Comparison of ENCODE assay signal across 12 cellular contexts in genomic region chr4:145808848-145809512, GRCh38.
DNase-seq lines count a peak whose midpoint lies in the region; ATAC-seq, FAIRE-seq and TF ChIP-seq lines count a peak whose summit lies in the region.
"Had no signal": no experiment of that assay in that cellular context is flagged by ENCODE, and none has a peak within 500 bp of the region (broad histone marks: within the 10 kb centered on the region; RNA-seq: fewer than 3 reads in every experiment).

No MANE protein-coding gene starts in this region.

- peaks cover 74% of the 10 kb centered on the region for H3K36me3 Mint-ChIP-seq in stimulated activated naive CD8-positive, alpha-beta T cell treated with anti-CD3 and anti-CD28 coated beads, Interleukin-15, Interleukin-2, amounts not matched to agents 100 ng/mL and 50 ng/mL, for 24 hours (ENCODE audit: low read depth)
- peaks cover 24% of the 10 kb centered on the region for H3K36me3 Mint-ChIP-seq in astrocyte (ENCODE audit: low read depth, unreplicated experiment)

- H3K4me3 ChIP-seq in astrocyte (ENCODE audit: insufficient read depth, low read depth, low read length) = no peak overlapping the region
- H3K4me3 ChIP-seq in lower leg skin (ENCODE audit: low read depth, poor library complexity, severe bottlenecking) = no peak overlapping the region

- peaks cover 43% of the 10 kb centered on the region for H3K4me1 ChIP-seq in astrocyte (ENCODE audit: insufficient read depth, low read length)

- TF ChIP-seq POLR2A in lower leg skin (IDR thresholded peaks at IDR 0.05) = no peak

- no peaks in the 10 kb centered on the region for H3K79me2 ChIP-seq in astrocyte (ENCODE audit: insufficient read depth, low read length)

- H3K27ac Mint-ChIP-seq in stimulated activated naive CD8-positive, alpha-beta T cell treated with anti-CD3 and anti-CD28 coated beads, Interleukin-15, Interleukin-2, amounts not matched to agents 100 ng/mL and 50 ng/mL, for 24 hours = peak overlapping the region; percentile 98
- peak overlapping the region; percentile 95 for H3K27ac Mint-ChIP-seq in astrocyte (ENCODE audit: unreplicated experiment)
- H3K27ac Mint-ChIP-seq: CD4-positive, alpha-beta T cell had no signal

- peak overlapping the region; percentile 37 for H3K4me3 Mint-ChIP-seq in stimulated activated naive CD8-positive, alpha-beta T cell treated with anti-CD3 and anti-CD28 coated beads, Interleukin-15, Interleukin-2, amounts not matched to agents 100 ng/mL and 50 ng/mL, for 24 hours
- H3K4me3 Mint-ChIP-seq in astrocyte (ENCODE audit: unreplicated experiment) = no peak overlapping the region
- H3K4me3 Mint-ChIP-seq: CD4-positive, alpha-beta T cell had no signal

- no peak for FAIRE-seq in astrocyte (lab: Jason Lieb, UNC)

- intact Hi-C loops in lower leg skin (cut with DNase I; ENCODE audit: low total_unique reads) = no loop called here

- DNase-seq in stimulated activated naive CD8-positive, alpha-beta T cell treated with anti-CD3 and anti-CD28 coated beads, Interleukin-15, Interleukin-2, amounts not matched to agents 100 U/mL and 50 U/mL, for 24 hours = no peak
- DNase-seq in astrocyte (ENCODE audit: low read depth) = no peak
- no peak for DNase-seq in lower leg skin (ENCODE audit: low spot score in 2 of 2)
- no peak for DNase-seq in epidermal melanocyte (ENCODE audit: insufficient read length, low spot score)
- DNase-seq in AG08395 (ENCODE audit: low spot score) = no peak
- DNase-seq: activated effector memory CD4-positive, alpha-beta T cell treated with Interleukin-2 at 50 U/mL for 16 hours; CD4-positive, alpha-beta T cell; NCI-H187 treated with DMSO at 0.1 percent for 48 hours had no signal

- no peaks in the 10 kb centered on the region for H3K27me3 ChIP-seq in astrocyte (ENCODE audit: insufficient read depth, low read length)

- H3K36me3 ChIP-seq in astrocyte (ENCODE audit: insufficient read depth, low read length) = no peaks in the 10 kb centered on the region

- 81 to 83% methylated on average over 3 of the region's 3 CpGs for WGBS in lower leg skin, 2 donors

- peak overlapping the region; percentile 57 for H3K9ac ChIP-seq in astrocyte (ENCODE audit: low read length)

- H3K27ac ChIP-seq in astrocyte (ENCODE audit: low read depth, low read length) = peak overlapping the region; percentile 94

- H4K20me1 ChIP-seq in astrocyte (ENCODE audit: insufficient read depth, low read length) = no peaks in the 10 kb centered on the region

- TF ChIP-seq CTCF in astrocyte (IDR thresholded peaks at IDR 0.05; ENCODE audit: insufficient read depth, low read depth, low read length) (no peak), lower leg skin (IDR thresholded peaks at IDR 0.05) (no peak)

- H3K4me1 Mint-ChIP-seq in stimulated activated naive CD8-positive, alpha-beta T cell treated with anti-CD3 and anti-CD28 coated beads, Interleukin-15, Interleukin-2, amounts not matched to agents 100 ng/mL and 50 ng/mL, for 24 hours (ENCODE audit: low read depth) = peaks cover 70% of the 10 kb centered on the region
- H3K4me1 Mint-ChIP-seq in astrocyte (ENCODE audit: low read depth, unreplicated experiment) = peaks cover 48% of the 10 kb centered on the region

- H3K27me3 Mint-ChIP-seq in stimulated activated naive CD8-positive, alpha-beta T cell treated with anti-CD3 and anti-CD28 coated beads, Interleukin-15, Interleukin-2, amounts not matched to agents 100 ng/mL and 50 ng/mL, for 24 hours = no peaks in the 10 kb centered on the region
- no peaks in the 10 kb centered on the region for H3K27me3 Mint-ChIP-seq in astrocyte (ENCODE audit: low read depth, unreplicated experiment)
- H3K27me3 Mint-ChIP-seq: CD4-positive, alpha-beta T cell had no signal

- H3K9me3 Mint-ChIP-seq in stimulated activated naive CD8-positive, alpha-beta T cell treated with anti-CD3 and anti-CD28 coated beads, Interleukin-15, Interleukin-2, amounts not matched to agents 100 ng/mL and 50 ng/mL, for 24 hours = peaks cover 6% of the 10 kb centered on the region
- H3K9me3 Mint-ChIP-seq in astrocyte (ENCODE audit: unreplicated experiment) = peaks cover 8% of the 10 kb centered on the region

- no peak for ATAC-seq in stimulated activated naive CD8-positive, alpha-beta T cell treated with anti-CD3 and anti-CD28 coated beads, Interleukin-15, Interleukin-2, amounts not matched to agents 100 U/mL and 50 U/mL, for 24 hours
- ATAC-seq in HG03354 (IDR thresholded peaks at IDR 0.05; ENCODE audit: poor library complexity, severe bottlenecking, unreplicated experiment) = peak; percentile 36
- no peak for ATAC-seq in HG03139 (IDR thresholded peaks at IDR 0.05; ENCODE audit: unreplicated experiment)
- ATAC-seq: left lobe of liver had no signal

- no peak overlapping the region for H2AFZ ChIP-seq in astrocyte (ENCODE audit: low read depth, low read length)

- H3K4me2 ChIP-seq in astrocyte (ENCODE audit: low read length) = peak overlapping the region; percentile 78

- no peaks in the 10 kb centered on the region for H3K9me3 ChIP-seq in astrocyte (ENCODE audit: insufficient read depth, low read depth, low read length)
